ENCODE assay signal across 8 cellular contexts in genomic region chr17:43791589-43791988, GRCh38. TPM values are rescaled to one million over a fixed set of nuclear protein-coding genes. Genes with fewer than 3 reads are reported as not detected.
DNase-seq lines count a peak whose midpoint lies in the region; ATAC-seq and TF ChIP-seq lines count a peak whose summit lies in the region.

No MANE protein-coding gene starts in this region.

- peak; percentile 64 for ATAC-seq in IMR-90 (ENCODE audit: low read depth)
- ATAC-seq in naive thymus-derived CD8-positive, alpha-beta T cell, result no peak

- no peak overlapping the region for H3K23ac ChIP-seq in IMR-90 (ENCODE audit: low read depth, low read length)

- no peaks in the 10 kb centered on the region for H3K9me3 ChIP-seq in IMR-90 (ENCODE audit: control insufficient read depth, insufficient read depth, low read length)
- no peaks in the 10 kb centered on the region for H3K9me3 ChIP-seq in SK-N-MC (ENCODE audit: low read depth, low read length)
- H3K9me3 ChIP-seq in thyroid gland, result no peaks in the 10 kb centered on the region

- no CpG with 5 or more reads among the region's 3 CpGs for WGBS in IMR-90 (ENCODE audit: extremely low coverage in 2 of 2, insufficient read length in 1 of 2), 2 experiments
- WGBS in thyroid gland, 2 donors, result 22 to 29% methylated on average over 3 of the region's 3 CpGs

- no peak overlapping the region for H2BK20ac ChIP-seq in IMR-90 (ENCODE audit: low read depth, low read length)

- TF ChIP-seq RAD21 in IMR-90 (IDR thresholded peaks at IDR 0.05; ENCODE audit: low read length), result no peak

- dilution Hi-C loops in IMR-90 (cut with HindIII; ENCODE audit: low sequenced_read_pairs, unreplicated experiment), result no loop called here

- H3K4ac ChIP-seq in IMR-90 (ENCODE audit: low read depth, low read length), result no peak overlapping the region

- no peak for TF ChIP-seq CTCF in IMR-90 (conservative IDR thresholded peaks at IDR 0.05; ENCODE audit: low read depth, low read length)
- no peak for TF ChIP-seq CTCF in thyroid gland (IDR thresholded peaks at IDR 0.05)

- H2AFZ ChIP-seq in IMR-90 (replicated peaks; ENCODE audit: low read length, poor library complexity), result no peak overlapping the region

- no peak overlapping the region for H4K91ac ChIP-seq in IMR-90 (ENCODE audit: insufficient read depth, low read depth, low read length)

- H3K27ac Mint-ChIP-seq in T-helper 2 cell treated with Interferon-gamma antibody and Interleukin-4, amounts not matched to agents 5 μg/mL and 100 μg/mL, for 36 hours, result no peak overlapping the region
- peak overlapping the region in 1 of 10 donors; percentile 2 for H3K27ac Mint-ChIP-seq in naive thymus-derived CD8-positive, alpha-beta T cell

- intact Hi-C loops in IMR-90 (cut with micrococcal nuclease), result no loop called here
- intact Hi-C loops in thyroid gland (cut with DNase I), result no loop called here

- H3K36me3 ChIP-seq in IMR-90 (ENCODE audit: control insufficient read depth, insufficient read depth, low read length), result no peaks in the 10 kb centered on the region
- H3K36me3 ChIP-seq in SK-N-MC (ENCODE audit: insufficient read depth, low read length), result no peaks in the 10 kb centered on the region
- H3K36me3 ChIP-seq in thyroid gland, result no peaks in the 10 kb centered on the region

- no peaks in the 10 kb centered on the region for H4K20me1 ChIP-seq in IMR-90 (ENCODE audit: insufficient read depth, low read length)

- DNase-seq in D341Med (ENCODE audit: low spot score) (peak; percentile 78), IMR-90 (peak; percentile 49), SK-N-MC (ENCODE audit: low read depth, low spot score) (no peak), iPS-NIHi11 (ENCODE audit: low spot score) (peak; percentile 77), thyroid gland (no peak), cerebellum (ENCODE audit: low spot score) (no peak)
- DNase-seq in T-helper 2 cell treated with Interferon-gamma antibody and Interleukin-4, amounts not matched to agents 5 μg/mL and 100 μg/mL, for 36 hours (ENCODE audit: low spot score), result no peak
- DNase-seq in naive thymus-derived CD8-positive, alpha-beta T cell, result no peak

- no peaks in the 10 kb centered on the region for H3K36me3 Mint-ChIP-seq in T-helper 2 cell treated with Interferon-gamma antibody and Interleukin-4, amounts not matched to agents 5 μg/mL and 100 μg/mL, for 36 hours (ENCODE audit: low read depth)
- no peaks in the 10 kb centered on the region for H3K36me3 Mint-ChIP-seq in naive thymus-derived CD8-positive, alpha-beta T cell

- no peak overlapping the region for H3K56ac ChIP-seq in IMR-90 (ENCODE audit: extremely low read depth, insufficient read depth, low read length)

- CTCF ChIA-PET in IMR-90 (lab: Yijun Ruan, JAX), result interaction anchor here (0.5 kb wide), 1 partner anchor 278 kb away, joined by 7 read pairs; no protein-coding TSS in a partner anchor

- in situ Hi-C loops in IMR-90 (cut with MboI; ENCODE audit: low sequenced_read_pairs), result no loop called here

- H3K9me1 ChIP-seq in IMR-90 (ENCODE audit: insufficient read depth, low read length), result no peaks in the 10 kb centered on the region

- H2AK9ac ChIP-seq in IMR-90 (replicated peaks; ENCODE audit: low read depth, low read length, poor library complexity), result no peak overlapping the region

- H3K4me3 ChIP-seq in IMR-90 (ENCODE audit: insufficient read depth, low read depth, low read length) (no peak overlapping the region), SK-N-MC (peak overlapping the region; percentile 49), thyroid gland (replicated peaks in 1 of 3) (no peak overlapping the region)

- H3K9ac ChIP-seq in IMR-90 (ENCODE audit: low read depth, low read length) (no peak overlapping the region), SK-N-MC (ENCODE audit: insufficient read length) (no peak overlapping the region)

- POLR2A ChIA-PET in IMR-90 (lab: Charles Lee; ENCODE audit: unreplicated experiment), result no interaction called here
- POLR2A ChIA-PET in naive thymus-derived CD8-positive, alpha-beta T cell (lab: Charles Lee), result no interaction called here

- no peaks in the 10 kb centered on the region for H3K79me1 ChIP-seq in IMR-90 (ENCODE audit: low read depth in 1 of 2, low read length in 2 of 2)

- no peak overlapping the region for H2BK5ac ChIP-seq in IMR-90 (ENCODE audit: low read depth, low read length, poor library complexity, severe bottlenecking)

- H3K18ac ChIP-seq in IMR-90 (ENCODE audit: low read depth, low read length), result no peak overlapping the region

- H4K8ac ChIP-seq in IMR-90 (ENCODE audit: low read depth in 2 of 2, low read length in 2 of 2), result 0 out of 4 replicates have a peak overlapping the region, but pooled peaks of 1 of the 2 experiments have one; percentile 22

- H3K14ac ChIP-seq in IMR-90 (replicated peaks; ENCODE audit: low read depth, low read length), result no peak overlapping the region

- H3K9me3 Mint-ChIP-seq in T-helper 2 cell treated with Interferon-gamma antibody and Interleukin-4, amounts not matched to agents 5 μg/mL and 100 μg/mL, for 36 hours, result no peaks in the 10 kb centered on the region
- H3K9me3 Mint-ChIP-seq in naive thymus-derived CD8-positive, alpha-beta T cell, result no peaks in the 10 kb centered on the region

- no peak overlapping the region for H2BK120ac ChIP-seq in IMR-90 (ENCODE audit: low read depth, low read length)

- H3K4me2 ChIP-seq in IMR-90 (ENCODE audit: low read depth, low read length), result no peak overlapping the region

- H2AK5ac ChIP-seq in IMR-90 (ENCODE audit: low read depth, low read length), result no peak overlapping the region

- H3K4me1 Mint-ChIP-seq in T-helper 2 cell treated with Interferon-gamma antibody and Interleukin-4, amounts not matched to agents 5 μg/mL and 100 μg/mL, for 36 hours (ENCODE audit: low read depth), result peaks cover 4% of the 10 kb centered on the region
- H3K4me1 Mint-ChIP-seq in naive thymus-derived CD8-positive, alpha-beta T cell, result no peaks in the 10 kb centered on the region

- H3K27ac ChIP-seq in IMR-90 (ENCODE audit: insufficient read depth, low read length) (no peak overlapping the region), SK-N-MC (peak overlapping the region; percentile 36; the same call in 1 of the 2 replicates), thyroid gland (no peak overlapping the region)

- no peak overlapping the region for H2BK15ac ChIP-seq in IMR-90 (ENCODE audit: low read depth, low read length)

- H3K27me3 ChIP-seq in IMR-90 (ENCODE audit: control insufficient read depth, insufficient read depth, low read length) (no peaks in the 10 kb centered on the region), thyroid gland (no peaks in the 10 kb centered on the region)

- H3K4me3 Mint-ChIP-seq in T-helper 2 cell treated with Interferon-gamma antibody and Interleukin-4, amounts not matched to agents 5 μg/mL and 100 μg/mL, for 36 hours, result no peak overlapping the region
- H3K4me3 Mint-ChIP-seq in naive thymus-derived CD8-positive, alpha-beta T cell, result no peak overlapping the region

- BruUV-seq in IMR-90 (replicated peaks; lab: Mats Ljungman, UMichigan), result no TSS peak

- H4K5ac ChIP-seq in IMR-90 (ENCODE audit: low read depth, low read length), result no peak overlapping the region

- peaks cover 29% of the 10 kb centered on the region for H3K27me3 Mint-ChIP-seq in T-helper 2 cell treated with Interferon-gamma antibody and Interleukin-4, amounts not matched to agents 5 μg/mL and 100 μg/mL, for 36 hours (ENCODE audit: low read depth)
- peaks cover 7 to 40% (median 15%) of the 10 kb centered on the region in 5 donors for H3K27me3 Mint-ChIP-seq in naive thymus-derived CD8-positive, alpha-beta T cell

- H3K4me1 ChIP-seq in IMR-90 (ENCODE audit: control insufficient read depth, insufficient read depth, low read length), result no peaks in the 10 kb centered on the region
- peaks cover 0 to 6% of the 10 kb centered on the region in 2 donors for H3K4me1 ChIP-seq in thyroid gland

- TF ChIP-seq POLR2A in IMR-90 (IDR thresholded peaks at IDR 0.05; ENCODE audit: low read depth, low read length), result no peak
- no peak for TF ChIP-seq POLR2A in thyroid gland (IDR thresholded peaks at IDR 0.05)

RNA-seq across cellular contexts. Expression of gene CFAP97D1, which starts 11.4 kb away (rescaled TPM):
- under 0.01 TPM in 1 of 2 replicates, not detected in the other for total RNA-seq in IMR-90 (2012; rRNA removed)
- polyA plus RNA-seq in IMR-90 (2012; rRNA removed), result 0.03 TPM in 1 of 2 replicates, not detected in the other
- polyA plus RNA-seq in IMR-90 (2012; cell fraction: cytosol; rRNA removed), result not detected in 2 replicates
- polyA plus RNA-seq in IMR-90 (2012; cell fraction: nucleus; rRNA removed; ENCODE audit: low replicate concordance), result 0.03 TPM in 1 of 2 replicates, not detected in the other
- under 1 TPM in 1 of 4 donors, not detected in 3; 0.13 TPM for total RNA-seq in thyroid gland
- total RNA-seq in naive thymus-derived CD8-positive, alpha-beta T cell, result not detected
- polyA plus RNA-seq in naive thymus-derived CD8-positive, alpha-beta T cell, result not detected
- not detected for total RNA-seq in cerebellum

RNA-seq across cellular contexts. Expression of gene DUSP3, which starts 12.8 kb away (rescaled TPM):
- total RNA-seq in IMR-90 (2012; rRNA removed) (40.9 and 42.5 TPM in 2 replicates), thyroid gland (10 to 100 TPM; 67.7 to 98.5 (median 72.0) TPM), cerebellum (24.1 TPM)
- polyA plus RNA-seq in IMR-90 (2012; rRNA removed), result 33.3 and 33.5 TPM in 2 replicates
- polyA plus RNA-seq in IMR-90 (2012; cell fraction: cytosol; rRNA removed), result 22.0 and 23.5 TPM in 2 replicates
- polyA plus RNA-seq in IMR-90 (2012; cell fraction: nucleus; rRNA removed; ENCODE audit: low replicate concordance), result 30.4 and 43.5 TPM in 2 replicates
- 10 to 100 TPM; 11.6 to 13.0 TPM for total RNA-seq in naive thymus-derived CD8-positive, alpha-beta T cell
- 1 to 10 TPM; 5.9 to 7.5 (median 6.4) TPM for polyA plus RNA-seq in naive thymus-derived CD8-positive, alpha-beta T cell

RNA-seq across cellular contexts. Expression of gene SOST, which starts 33.0 kb away (rescaled TPM):
- total RNA-seq in IMR-90 (2012; rRNA removed) (not detected in 2 replicates), thyroid gland (not detected), cerebellum (not detected)
- not detected in 2 replicates for polyA plus RNA-seq in IMR-90 (2012; rRNA removed)
- not detected in 2 replicates for polyA plus RNA-seq in IMR-90 (2012; cell fraction: cytosol; rRNA removed)
- not detected in 2 replicates for polyA plus RNA-seq in IMR-90 (2012; cell fraction: nucleus; rRNA removed; ENCODE audit: low replicate concordance)
- total RNA-seq in naive thymus-derived CD8-positive, alpha-beta T cell, result not detected
- not detected for polyA plus RNA-seq in naive thymus-derived CD8-positive, alpha-beta T cell

RNA-seq across cellular contexts. Expression of gene MPP3, which starts 41.4 kb away (rescaled TPM):
- total RNA-seq in IMR-90 (2012; rRNA removed) (5.0 and 5.7 TPM in 2 replicates), thyroid gland (10 to 100 TPM in 3 of 4 donors, 1 to 10 TPM in 1; 7.1 to 20.5 (median 15.4) TPM), cerebellum (49.0 TPM)
- polyA plus RNA-seq in IMR-90 (2012; rRNA removed), result 10.7 and 11.9 TPM in 2 replicates
- 3.3 and 4.3 TPM in 2 replicates for polyA plus RNA-seq in IMR-90 (2012; cell fraction: cytosol; rRNA removed)
- 69.8 and 88.1 TPM in 2 replicates for polyA plus RNA-seq in IMR-90 (2012; cell fraction: nucleus; rRNA removed; ENCODE audit: low replicate concordance)
- under 1 TPM in 1 of 2 experiments, not detected in 1; 0.16 TPM for total RNA-seq in naive thymus-derived CD8-positive, alpha-beta T cell
- polyA plus RNA-seq in naive thymus-derived CD8-positive, alpha-beta T cell, result not detected

RNA-seq across cellular contexts. Expression of gene CD300LG, which starts 55.4 kb away (rescaled TPM):
- not detected in 2 replicates for total RNA-seq in IMR-90 (2012; rRNA removed)
- polyA plus RNA-seq in IMR-90 (2012; rRNA removed), result not detected in 2 replicates
- polyA plus RNA-seq in IMR-90 (2012; cell fraction: cytosol; rRNA removed), result not detected in 2 replicates
- not detected in 2 replicates for polyA plus RNA-seq in IMR-90 (2012; cell fraction: nucleus; rRNA removed; ENCODE audit: low replicate concordance)
- total RNA-seq in thyroid gland, result 10 to 100 TPM in 1 of 4 donors, 1 to 10 TPM in 3; 1.5 to 22.5 (median 2.2) TPM
- total RNA-seq in naive thymus-derived CD8-positive, alpha-beta T cell, result not detected
- polyA plus RNA-seq in naive thymus-derived CD8-positive, alpha-beta T cell, result not detected
- total RNA-seq in cerebellum, result not detected

Comparison
In these comparisons a context has a peak if more than half of its experiments do, and no peak if none do; other contexts are left out.
1. DNase-seq: peak in D341Med (single experiment), IMR-90 (single experiment) and iPS-NIHi11 (single experiment); none in SK-N-MC (single experiment), T-helper 2 cell treated with Interferon-gamma antibody and Interleukin-4, amounts not matched to agents 5 μg/mL and 100 μg/mL, for 36 hours (single experiment), thyroid gland (0 of 2), naive thymus-derived CD8-positive, alpha-beta T cell (0 of 10) and cerebellum (single experiment).